Comparison of ENCODE assay signal across 8 cellular contexts in the genomic region with DNA sequence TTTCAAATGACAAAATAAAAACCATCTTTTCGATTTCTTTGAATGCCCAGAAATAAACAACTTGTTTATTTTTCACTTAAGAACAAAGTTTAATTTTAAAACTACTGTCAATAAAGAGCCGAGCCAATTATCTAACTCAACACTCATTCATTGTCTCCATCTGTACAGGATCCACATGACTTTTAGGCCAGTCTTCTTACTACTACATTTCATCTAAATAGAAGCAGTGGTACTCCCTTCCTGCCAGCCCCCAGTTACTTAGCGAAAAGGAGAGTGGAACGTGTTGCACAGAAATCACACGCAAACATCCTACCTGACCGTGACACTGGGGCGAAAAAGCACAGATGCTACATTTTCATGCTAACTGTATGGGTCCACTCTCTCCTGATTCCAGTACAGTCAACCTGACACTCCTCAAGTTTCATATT. TPM values are rescaled to one million over a fixed set of nuclear protein-coding genes. Genes with fewer than 3 reads are reported as not detected.
DNase-seq lines count a peak whose midpoint lies in the region; ATAC-seq and TF ChIP-seq lines count a peak whose summit lies in the region.

No MANE protein-coding gene starts in this region.

- H3K4me1 ChIP-seq in OCI-LY1 (ENCODE audit: insufficient read depth, low read length, severe bottlenecking): peaks cover 60% of the 10 kb centered on the region
- H3K4me1 ChIP-seq in effector memory CD4-positive, alpha-beta T cell (ENCODE audit: control insufficient read depth, insufficient read depth, low read length, poor library complexity, severe bottlenecking): peaks cover 16% of the 10 kb centered on the region

- H3K9me2 ChIP-seq in OCI-LY1 (ENCODE audit: low read depth, low read length): no peaks in the 10 kb centered on the region

- H3F3A ChIP-seq in OCI-LY1 (ENCODE audit: insufficient read depth, low read length): no peaks in the 10 kb centered on the region

- H3K27ac ChIP-seq in OCI-LY1 (ENCODE audit: low read depth, low read length, poor library complexity, severe bottlenecking): peak overlapping the region; percentile 88
- H3K27ac ChIP-seq in effector memory CD4-positive, alpha-beta T cell (ENCODE audit: insufficient read depth, low read length, poor library complexity, severe bottlenecking): peak overlapping the region; percentile 98

- H3K4me3 Mint-ChIP-seq in neural crest cell: peak overlapping the region; percentile 96

- H3K36me3 Mint-ChIP-seq in neural crest cell (ENCODE audit: low read depth): peaks cover 4% of the 10 kb centered on the region

- peaks cover 58% of the 10 kb centered on the region for H3K79me2 ChIP-seq in OCI-LY1 (ENCODE audit: insufficient read depth, low read length)

- DNase-seq in BJ (ENCODE audit: low read depth) (no peak), neural crest cell (ENCODE audit: low read depth, low spot score) (no peak), NCI-H2081 (lab: John Stamatoyannopoulos, UW) (no peak), GM13976 (ENCODE audit: low spot score) (no peak)
- no peak for DNase-seq in effector memory CD4-positive, alpha-beta T cell

- no peaks in the 10 kb centered on the region for H3K9me3 ChIP-seq in OCI-LY1 (ENCODE audit: low read length)
- no peaks in the 10 kb centered on the region for H3K9me3 ChIP-seq in effector memory CD4-positive, alpha-beta T cell (ENCODE audit: control insufficient read depth, low read length)

- no peaks in the 10 kb centered on the region for H3K27me3 ChIP-seq in BJ (ENCODE audit: control insufficient read depth, insufficient read depth, low read length)
- no peaks in the 10 kb centered on the region for H3K27me3 ChIP-seq in OCI-LY1 (ENCODE audit: insufficient read depth, low read length)
- no peaks in the 10 kb centered on the region for H3K27me3 ChIP-seq in effector memory CD4-positive, alpha-beta T cell (replicated peaks; ENCODE audit: control insufficient read depth, insufficient read depth, low read length, poor library complexity, severe bottlenecking)

- H3K9me3 Mint-ChIP-seq in neural crest cell: no peaks in the 10 kb centered on the region

- TF ChIP-seq CTCF in BJ (IDR thresholded peaks at IDR 0.05; ENCODE audit: insufficient read depth, low read depth, low read length) (no peak), OCI-LY1 (IDR thresholded peaks at IDR 0.05; ENCODE audit: low read length) (no peak), neural crest cell (conservative IDR thresholded peaks at IDR 0.05) (no peak), GM13976 (IDR thresholded peaks at IDR 0.05; ENCODE audit: borderline replicate concordance, control extremely low read depth, extremely low read depth, insufficient read depth, missing control alignments) (no peak)

- H2AFZ ChIP-seq in OCI-LY1 (ENCODE audit: low read length): no peak overlapping the region

- POLR2A ChIA-PET in BJ (lab: Charles Lee): no interaction called here

- H3K4me3 ChIP-seq in BJ (ENCODE audit: low read depth, low read length): peak overlapping the region; percentile 98
- peak overlapping the region; percentile 100 for H3K4me3 ChIP-seq in OCI-LY1 (ENCODE audit: low read depth, low read length, poor library complexity, severe bottlenecking)
- H3K4me3 ChIP-seq in effector memory CD4-positive, alpha-beta T cell (ENCODE audit: insufficient read depth, low read depth, low read length, poor library complexity, severe bottlenecking): peak overlapping the region; percentile 89

- CTCF ChIA-PET in BJ (lab: Yijun Ruan, JAX): interaction anchor here (0.7 to 1.2 kb wide), 2 partner anchors 36 to 45 kb away, joined by 3 to 4 read pairs; no protein-coding TSS in a partner anchor

- peak overlapping the region; percentile 87 for H3K4me2 ChIP-seq in OCI-LY1 (ENCODE audit: low read length)

- peak overlapping the region; percentile 99 for H3K9ac ChIP-seq in OCI-LY1 (ENCODE audit: low read length)

- no peaks in the 10 kb centered on the region for H3K27me3 Mint-ChIP-seq in neural crest cell (ENCODE audit: low read depth)

- H4K20me1 ChIP-seq in OCI-LY1 (ENCODE audit: insufficient read depth, low read length): no peaks in the 10 kb centered on the region

- ATAC-seq in GM21447 (IDR thresholded peaks at IDR 0.05; ENCODE audit: unreplicated experiment): peak; percentile 5
- no peak for ATAC-seq in HG03378 (IDR thresholded peaks at IDR 0.05; ENCODE audit: unreplicated experiment)

- no peak overlapping the region for H3K27ac Mint-ChIP-seq in neural crest cell (ENCODE audit: unreplicated experiment)

- H3K36me3 ChIP-seq in BJ (ENCODE audit: control insufficient read depth, insufficient read depth, low read length): peaks cover 2% of the 10 kb centered on the region
- peaks cover 52% of the 10 kb centered on the region for H3K36me3 ChIP-seq in OCI-LY1 (ENCODE audit: insufficient read depth, low read length)
- peaks cover 16% of the 10 kb centered on the region for H3K36me3 ChIP-seq in effector memory CD4-positive, alpha-beta T cell (ENCODE audit: control insufficient read depth, insufficient read depth, low read length)

- H3K4me1 Mint-ChIP-seq in neural crest cell: peaks cover 24% of the 10 kb centered on the region

- in situ Hi-C loops in GM13976 (cut with MboI; ENCODE audit: low sequenced_read_pairs, unreplicated experiment): no loop called here

RNA-seq across cellular contexts. Expression of gene GNA13, which starts 1.2 kb away (rescaled TPM):
- 18.8 and 36.5 TPM in 2 replicates for polyA plus RNA-seq in BJ (2011; rRNA removed)
- polyA minus RNA-seq in BJ (2011; rRNA and poly(A)+ RNA removed): 20.6 and 23.3 TPM in 2 replicates
- 48.1 and 49.9 TPM in 2 replicates for total RNA-seq in neural crest cell
